In the genomic region with DNA sequence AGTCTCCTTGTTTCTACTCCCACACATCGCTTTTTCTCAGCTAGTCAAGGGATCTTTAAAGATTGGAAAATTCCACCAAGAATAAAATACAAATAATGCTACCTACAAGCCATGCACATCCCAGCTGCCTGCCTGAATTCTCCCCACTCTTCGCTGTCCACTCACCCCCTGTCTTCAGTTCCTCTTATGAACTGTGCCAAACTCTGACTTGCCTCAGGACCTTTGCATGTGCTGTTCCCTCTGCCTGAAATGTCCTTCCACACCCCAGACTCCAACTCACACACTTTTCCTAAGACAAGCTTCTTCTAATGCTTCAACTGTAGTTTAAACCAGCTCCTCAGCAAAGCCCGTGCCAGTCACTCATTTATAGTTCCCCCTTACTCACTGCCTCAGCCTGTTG, we compare ENCODE assay signal across 21 cellular contexts.
DNase-seq lines count a peak whose midpoint lies in the region; ATAC-seq, FAIRE-seq and TF ChIP-seq lines count a peak whose summit lies in the region.
"Had no signal": no experiment of that assay in that cellular context is flagged by ENCODE, and none has a peak within 500 bp of the region (broad histone marks: within the 10 kb centered on the region; RNA-seq: fewer than 3 reads in every experiment).

No MANE protein-coding gene starts in this region.

- intact Hi-C loops in GM12878 (cut with micrococcal nuclease; ENCODE audit: unreplicated experiment): loop anchor here (2.0 to 10.0 kb wide), 3 partner anchors 65 to 223 kb away; no protein-coding TSS in a partner anchor
- intact Hi-C loops in esophagus muscularis mucosa (cut with DNase I): no loop called here
- intact Hi-C loops in A673 (cut with micrococcal nuclease; ENCODE audit: unreplicated experiment): loop anchor here (2.0 to 5.0 kb wide), 2 partner anchors 255 to 367 kb away; no protein-coding TSS in a partner anchor

- H4K20me1 ChIP-seq in GM12878 (ENCODE audit: control insufficient read depth, insufficient read depth): no peaks in the 10 kb centered on the region
- H4K20me1 ChIP-seq: BLaER1 had no signal

- SMC1A ChIA-PET in GM12878 (lab: Charles Lee; ENCODE audit: uncharacterized antibody, unreplicated experiment): interaction anchor here (1.3 to 9.0 kb wide), 10 partner anchors 9 to 767 kb away, joined by 5 to 120 read pairs (median 10); a partner anchor contains a TSS

- H3K4me1 ChIP-seq in GM12878 (ENCODE audit: control insufficient read depth, insufficient read depth, low read length) (no peaks in the 10 kb centered on the region; the same call in 1 of the 2 replicates), esophagus muscularis mucosa (no peaks in the 10 kb centered on the region), A673 (ENCODE audit: insufficient read depth, low read length, poor library complexity, severe bottlenecking) (no peaks in the 10 kb centered on the region)
- H3K4me1 ChIP-seq: A549, BE2C, Caco-2 had no signal

- H3K79me2 ChIP-seq in GM12878 (ENCODE audit: control insufficient read depth, insufficient read depth, low read length): no peaks in the 10 kb centered on the region

- POLR2A ChIA-PET in GM12878 (lab: Charles Lee) (interaction anchor here (0.9 to 1.0 kb wide), 2 partner anchors 65 to 364 kb away, joined by 3 to 9 read pairs; no protein-coding TSS in a partner anchor), A673 (lab: Charles Lee; ENCODE audit: low non-redundant PET) (no interaction called here)

- RAD21 ChIA-PET in GM12878 (lab: Charles Lee; ENCODE audit: unreplicated experiment): interaction anchor here (0.9 to 5.8 kb wide), 9 partner anchors 8 to 377 kb away, joined by 3 to 45 read pairs (median 10); no protein-coding TSS in a partner anchor

- ATAC-seq in GM12878 (no peak), GM21515 (IDR thresholded peaks at IDR 0.05; ENCODE audit: unreplicated experiment) (no peak)
- ATAC-seq: A549; CD8-positive, alpha-beta T cell had no signal

- 46% methylated on average over 3 of the region's 3 CpGs for WGBS in GM12878 (ENCODE audit: insufficient coverage, insufficient replicate concordance, low lambda C conversion rate, missing lambda C conversion rate)
- 61% methylated on average over 3 of the region's 3 CpGs for WGBS in esophagus muscularis mucosa

- FAIRE-seq in GM12891 (lab: Jason Lieb, UNC) (peak; percentile 20), GM12878 (lab: Jason Lieb, UNC) (no peak)
- FAIRE-seq: A549, D721Med, G401.6, GM19239 had no signal

- BruUV-seq in GM12878 (replicated peaks; lab: Mats Ljungman, UMichigan) (no TSS peak), A673 (replicated peaks; lab: Mats Ljungman, UMichigan) (no TSS peak)

- H3K9me3 ChIP-seq in GM12878 (replicated peaks; ENCODE audit: control insufficient read depth, insufficient read depth, low read length) (no peaks in the 10 kb centered on the region), esophagus muscularis mucosa (no peaks in the 10 kb centered on the region), A673 (ENCODE audit: low read depth, low read length, poor library complexity, severe bottlenecking) (no peaks in the 10 kb centered on the region)
- H3K9me3 ChIP-seq: A549, BE2C, BLaER1, Caco-2 had no signal

- DNase-seq in GM12891 (ENCODE audit: insufficient read length, low spot score) (no peak), GM12878 (ENCODE audit: low read depth, low spot score) (no peak), esophagus muscularis mucosa (ENCODE audit: extremely low spot score) (peak; percentile 57), coronary artery (ENCODE audit: low spot score) (no peak), A673 (ENCODE audit: low spot score) (no peak)
- DNase-seq: ACHN; BE2C; C1 segment of cervical spinal cord; Caco-2; Calu3; CD4-positive, alpha-beta T cell; CD8-positive, alpha-beta T cell; DMS79 treated with DMSO at 0.1 percent for 48 hours; GF-D8 had no signal

- H3K27me3 ChIP-seq in GM12878 (replicated peaks in 1 of 2; ENCODE audit: control insufficient read depth in 2 of 2, insufficient read depth in 2 of 2, low read length in 1 of 2): no peaks in the 10 kb centered on the region
- H3K27me3 ChIP-seq in esophagus muscularis mucosa: no peaks in the 10 kb centered on the region
- peaks cover 13% of the 10 kb centered on the region for H3K27me3 ChIP-seq in A673 (replicated peaks; ENCODE audit: insufficient read depth, low read depth, low read length, poor library complexity)
- H3K27me3 ChIP-seq: BE2C, BLaER1 had no signal

- no peak for TF ChIP-seq RAD21 in GM12878 (IDR thresholded peaks at IDR 0.05; ENCODE audit: insufficient read depth, low read depth, low read length)

- TF ChIP-seq EP300 in GM12878 (IDR thresholded peaks at IDR 0.05; ENCODE audit: borderline replicate concordance in 1 of 2, control insufficient read depth in 1 of 2, low read depth in 2 of 2, low read length in 2 of 2) (no peak), esophagus muscularis mucosa (IDR thresholded peaks at IDR 0.05) (no peak)

- H3K4me3 ChIP-seq in GM12878: no peak overlapping the region
- no peak overlapping the region for H3K4me3 ChIP-seq in esophagus muscularis mucosa
- H3K4me3 ChIP-seq in coronary artery: no peak overlapping the region
- H3K4me3 ChIP-seq in A673 (ENCODE audit: low read depth, low read length, poor library complexity, severe bottlenecking): no peak overlapping the region
- H3K4me3 ChIP-seq: A549, BLaER1 had no signal

- CTCF ChIA-PET in GM12878 (lab: Yijun Ruan, JAX): interaction anchor here (1.0 to 8.6 kb wide), 19 partner anchors 9 to 525 kb away, joined by 3 to 108 read pairs (median 8); no protein-coding TSS in a partner anchor
- CTCF ChIA-PET in A673 (lab: Charles Lee): no interaction called here

- no peak for TF ChIP-seq CTCF in GM12878 (IDR thresholded peaks at IDR 0.05 in 2 of 3, conservative IDR thresholded peaks at IDR 0.05 in 1 of 3; ENCODE audit: control insufficient read depth in 2 of 3, extremely low read depth in 1 of 3, insufficient read depth in 1 of 3, low read depth in 3 of 3, low read length in 3 of 3)
- TF ChIP-seq CTCF in esophagus muscularis mucosa (IDR thresholded peaks at IDR 0.05): no peak
- no peak for TF ChIP-seq CTCF in coronary artery (IDR thresholded peaks at IDR 0.05)
- TF ChIP-seq CTCF in A673 (conservative IDR thresholded peaks at IDR 0.05; ENCODE audit: low read depth, low read length): no peak

- no peak overlapping the region for H3K9ac ChIP-seq in GM12878 (ENCODE audit: control insufficient read depth, insufficient read depth, low read length)
- H3K9ac ChIP-seq: BLaER1 had no signal

- in situ Hi-C loops in GM12878 (cut with MboI): loop anchor here (5.0 to 10.0 kb wide), 2 partner anchors 372 to 729 kb away; no protein-coding TSS in a partner anchor

- no peak overlapping the region for H3K4me2 ChIP-seq in GM12878 (ENCODE audit: control insufficient read depth, insufficient read depth)
- H3K4me2 ChIP-seq: A549, BLaER1 had no signal

- H2AFZ ChIP-seq in GM12878 (ENCODE audit: control insufficient read depth, low read depth, low read length): no peak overlapping the region

- H3K27ac ChIP-seq in GM12878 (ENCODE audit: control insufficient read depth, insufficient read depth): no peak overlapping the region
- H3K27ac ChIP-seq in esophagus muscularis mucosa (replicated peaks in 1 of 4): no peak overlapping the region
- H3K27ac ChIP-seq in coronary artery: no peak overlapping the region
- H3K27ac ChIP-seq in A673 (ENCODE audit: low read depth, low read length, poor library complexity, severe bottlenecking): no peak overlapping the region
- H3K27ac ChIP-seq: 22Rv1, A549, BLaER1 had no signal

- H3K36me3 ChIP-seq in GM12878 (ENCODE audit: control insufficient read depth in 2 of 2, insufficient read depth in 2 of 2, low read length in 1 of 2): peaks cover 0 to 5% of the 10 kb centered on the region in 2 experiments; a peak in 1 of 4 replicates
- no peaks in the 10 kb centered on the region for H3K36me3 ChIP-seq in esophagus muscularis mucosa
- H3K36me3 ChIP-seq in A673 (ENCODE audit: insufficient read depth, low read length, poor library complexity, severe bottlenecking): no peaks in the 10 kb centered on the region
- H3K36me3 ChIP-seq: BE2C, BLaER1 had no signal

- TF ChIP-seq POLR2A in GM12891 (IDR thresholded peaks at IDR 0.05; ENCODE audit: low read depth, low read length): no peak
- TF ChIP-seq POLR2A in GM12878 (IDR thresholded peaks at IDR 0.05; ENCODE audit: low read depth, low read length): no peak
- no peak for TF ChIP-seq POLR2A in esophagus muscularis mucosa (IDR thresholded peaks at IDR 0.05; ENCODE audit: low read depth)

TF ChIP-seq in GM12891, 5 proteins besides CTCF, POLR2A, EP300 and RAD21:
- TF ChIP-seq POLR2AphosphoS5 (IDR thresholded peaks at IDR 0.05; ENCODE audit: low read depth, low read length): no peak
- peak; percentile 56 for TF ChIP-seq SPI1 (IDR thresholded peaks at IDR 0.05; ENCODE audit: low read depth, low read length)
- no peak for TF ChIP-seq POU2F2 (IDR thresholded peaks at IDR 0.05; ENCODE audit: low read depth, low read length)

TF ChIP-seq in GM12878, 131 proteins besides CTCF, POLR2A, EP300 and RAD21:
- TF ChIP-seq STAT1 (conservative IDR thresholded peaks at IDR 0.05): no peak
- TF ChIP-seq SPI1 (IDR thresholded peaks at IDR 0.05; ENCODE audit: borderline replicate concordance, insufficient read depth, low read depth, low read length): peak; percentile 31; the same call in 1 of the 2 replicates
- TF ChIP-seq, protein P1, sequence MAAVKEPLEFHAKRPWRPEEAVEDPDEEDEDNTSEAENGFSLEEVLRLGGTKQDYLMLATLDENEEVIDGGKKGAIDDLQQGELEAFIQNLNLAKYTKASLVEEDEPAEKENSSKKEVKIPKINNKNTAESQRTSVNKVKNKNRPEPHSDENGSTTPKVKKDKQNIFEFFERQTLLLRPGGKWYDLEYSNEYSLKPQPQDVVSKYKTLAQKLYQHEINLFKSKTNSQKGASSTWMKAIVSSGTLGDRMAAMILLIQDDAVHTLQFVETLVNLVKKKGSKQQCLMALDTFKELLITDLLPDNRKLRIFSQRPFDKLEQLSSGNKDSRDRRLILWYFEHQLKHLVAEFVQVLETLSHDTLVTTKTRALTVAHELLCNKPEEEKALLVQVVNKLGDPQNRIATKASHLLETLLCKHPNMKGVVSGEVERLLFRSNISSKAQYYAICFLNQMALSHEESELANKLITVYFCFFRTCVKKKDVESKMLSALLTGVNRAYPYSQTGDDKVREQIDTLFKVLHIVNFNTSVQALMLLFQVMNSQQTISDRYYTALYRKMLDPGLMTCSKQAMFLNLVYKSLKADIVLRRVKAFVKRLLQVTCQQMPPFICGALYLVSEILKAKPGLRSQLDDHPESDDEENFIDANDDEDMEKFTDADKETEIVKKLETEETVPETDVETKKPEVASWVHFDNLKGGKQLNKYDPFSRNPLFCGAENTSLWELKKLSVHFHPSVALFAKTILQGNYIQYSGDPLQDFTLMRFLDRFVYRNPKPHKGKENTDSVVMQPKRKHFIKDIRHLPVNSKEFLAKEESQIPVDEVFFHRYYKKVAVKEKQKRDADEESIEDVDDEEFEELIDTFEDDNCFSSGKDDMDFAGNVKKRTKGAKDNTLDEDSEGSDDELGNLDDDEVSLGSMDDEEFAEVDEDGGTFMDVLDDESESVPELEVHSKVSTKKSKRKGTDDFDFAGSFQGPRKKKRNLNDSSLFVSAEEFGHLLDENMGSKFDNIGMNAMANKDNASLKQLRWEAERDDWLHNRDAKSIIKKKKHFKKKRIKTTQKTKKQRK (IDR thresholded peaks at IDR 0.05; ENCODE audit: low read depth, low read length): no peak
- TF ChIP-seq MYC (IDR thresholded peaks at IDR 0.05; ENCODE audit: insufficient read depth, insufficient read length, insufficient replicate concordance, low read length, severe bottlenecking): no peak
